In genomic region chr11:103700605-103701004, GRCh38 we compare ENCODE assay signal across 17 cellular contexts.
DNase-seq lines count a peak whose midpoint lies in the region; ATAC-seq, FAIRE-seq and TF ChIP-seq lines count a peak whose summit lies in the region.
"Had no signal": no experiment of that assay in that cellular context is flagged by ENCODE, and none has a peak within 500 bp of the region (broad histone marks: within the 10 kb centered on the region; RNA-seq: fewer than 3 reads in every experiment).

No MANE protein-coding gene starts in this region.

- TF ChIP-seq CTCF in AG10803 (conservative IDR thresholded peaks at IDR 0.05; ENCODE audit: low read length) (no peak), RWPE2 (IDR thresholded peaks at IDR 0.05; ENCODE audit: poor library complexity, severe bottlenecking) (no peak), fibroblast of mammary gland (conservative IDR thresholded peaks at IDR 0.05; ENCODE audit: control insufficient read depth, insufficient read depth, low read depth, low read length) (no peak), pancreas (IDR thresholded peaks at IDR 0.05) (no peak)

- no peaks in the 10 kb centered on the region for H3K27me3 ChIP-seq in RWPE2 (ENCODE audit: insufficient read depth, poor library complexity, severe bottlenecking)
- H3K27me3 ChIP-seq in pancreas: no peaks in the 10 kb centered on the region

- DNase-seq in AG10803 (ENCODE audit: low read depth) (peak; percentile 95), RWPE2 (ENCODE audit: low spot score) (no peak), fibroblast of mammary gland (ENCODE audit: low read depth) (peak; percentile 92), pancreas (no peak), inferior parietal cortex (ENCODE audit: extremely low spot score) (no peak), NCI-H2196 treated with DMSO at 0.1 percent for 48 hours (lab: John Stamatoyannopoulos, UW; ENCODE audit: unreplicated experiment) (no peak), urothelium cell line (ENCODE audit: low spot score) (no peak)
- DNase-seq: activated CD8-positive, alpha-beta memory T cell treated with anti-CD3 and anti-CD28 coated beads, Interleukin-2, amount 50 U/mL, for 4 hours; CD4-positive, alpha-beta memory T cell; effector memory CD8-positive, alpha-beta T cell; NCI-H2081 treated with DMSO at 0.1 percent for 48 hours; stimulated activated CD4-positive, alpha-beta T cell treated with anti-CD3 and anti-CD28 coated beads, Interleukin-4, amount 100 ng/mL, for 24 hours; stimulated activated naive B cell treated with anti-CD40 and anti-IgM and Interleukin-4, amounts not matched to agents 10 μg/mL and 1 μg/mL and 100 μg/mL, for 72 hours had no signal

- H3K4me3 ChIP-seq in AG10803 (ENCODE audit: low read length) (no peak overlapping the region), RWPE2 (ENCODE audit: severe bottlenecking) (no peak overlapping the region), fibroblast of mammary gland (ENCODE audit: control insufficient read depth, low read depth, low read length) (no peak overlapping the region), pancreas (no peak overlapping the region)
- H3K4me3 ChIP-seq: K562, prostate gland had no signal

- FAIRE-seq in pancreas (lab: Jason Lieb, UNC): no peak
- no peak for FAIRE-seq in urothelium cell line (lab: Jason Lieb, UNC)
- FAIRE-seq: K562 had no signal

- no peaks in the 10 kb centered on the region for H3K4me1 ChIP-seq in RWPE2 (ENCODE audit: insufficient read depth, poor library complexity, severe bottlenecking)
- H3K4me1 ChIP-seq in pancreas: peaks cover 0 to 6% (median 3%) of the 10 kb centered on the region in 3 donors
- H3K4me1 ChIP-seq: prostate gland had no signal

- ATAC-seq in RWPE2 (ENCODE audit: low read depth): peak; percentile 89
- ATAC-seq in pancreas: peak; percentile 18 to 58 (median 49)
- ATAC-seq in GM21526 (IDR thresholded peaks at IDR 0.05; ENCODE audit: low FRiP score, unreplicated experiment): no peak
- ATAC-seq: effector memory CD8-positive, alpha-beta T cell; K562; stimulated activated naive B cell treated with anti-CD40 and anti-IgM and Interleukin-4, amounts not matched to agents 10 μg/mL and 1 μg/mL and 100 μg/mL, for 72 hours; WTC11 had no signal

- intact Hi-C loops in pancreas (cut with DNase I): no loop called here

- H3K27ac ChIP-seq in RWPE2 (ENCODE audit: poor library complexity, severe bottlenecking) (no peak overlapping the region), pancreas (peak overlapping the region in 3 of 4 donors; percentile 1 to 71 (median 22))
- H3K27ac ChIP-seq: prostate gland had no signal

- WGBS in pancreas, 2 donors: 35 to 39% methylated on average over 1 of the region's 1 CpG

- H3K36me3 ChIP-seq in RWPE2 (ENCODE audit: low read depth) (no peaks in the 10 kb centered on the region), pancreas (no peaks in the 10 kb centered on the region)
- H3K36me3 ChIP-seq: prostate gland had no signal

- H3K9me3 ChIP-seq in RWPE2 (ENCODE audit: severe bottlenecking): no peaks in the 10 kb centered on the region
- no peaks in the 10 kb centered on the region for H3K9me3 ChIP-seq in pancreas
- H3K9me3 ChIP-seq: prostate gland had no signal

Comparison
In these comparisons a context has a peak if more than half of its experiments do, and no peak if none do; other contexts are left out.
1. DNase-seq: peak in AG10803 (single experiment) and fibroblast of mammary gland (single experiment); none in RWPE2 (single experiment), pancreas (0 of 6), inferior parietal cortex (single experiment), NCI-H2196 treated with DMSO at 0.1 percent for 48 hours (single experiment) and urothelium cell line (single experiment).